In the genomic region with DNA sequence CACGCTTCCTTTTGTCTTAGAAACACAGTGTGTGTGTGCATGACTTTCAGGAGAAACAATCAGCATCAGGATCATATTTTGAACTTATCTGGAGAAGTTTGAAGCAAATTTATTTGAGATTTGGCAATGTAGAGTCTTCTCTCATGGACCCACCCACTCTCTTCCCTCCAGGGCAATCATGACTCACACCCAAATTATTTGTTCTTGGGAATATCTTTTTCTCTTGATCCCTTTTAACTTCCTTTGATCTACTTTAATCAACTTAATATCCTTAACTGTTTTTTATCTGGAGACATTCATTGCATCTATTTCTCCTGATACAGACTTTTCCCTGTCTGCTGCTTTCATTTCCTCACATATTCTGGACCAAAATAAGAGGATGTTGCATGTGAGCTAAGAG, we compare ENCODE assay signal across 23 cellular contexts.
DNase-seq lines count a peak whose midpoint lies in the region; ATAC-seq lines count a peak whose summit lies in the region.
"Had no signal": no experiment of that assay in that cellular context is flagged by ENCODE, and none has a peak within 500 bp of the region (broad histone marks: within the 10 kb centered on the region; RNA-seq: fewer than 3 reads in every experiment).

No MANE protein-coding gene starts in this region.

- no peaks in the 10 kb centered on the region for H3K9me3 ChIP-seq in effector memory CD4-positive, alpha-beta T cell (ENCODE audit: control insufficient read depth, low read length)
- H3K9me3 ChIP-seq: BE2C, body of pancreas, lower lobe of right lung, neutrophil had no signal

- no peak overlapping the region for H3K4me3 ChIP-seq in effector memory CD4-positive, alpha-beta T cell (ENCODE audit: insufficient read depth, low read depth, low read length, poor library complexity, severe bottlenecking)
- H3K4me3 ChIP-seq: body of pancreas, lower lobe of right lung had no signal

- H3K4me1 ChIP-seq in effector memory CD4-positive, alpha-beta T cell (ENCODE audit: control insufficient read depth, insufficient read depth, low read length, poor library complexity, severe bottlenecking): no peaks in the 10 kb centered on the region
- H3K4me1 ChIP-seq: body of pancreas, lower lobe of right lung had no signal

- DNase-seq in GM03348 (ENCODE audit: low spot score): peak; percentile 44
- DNase-seq in NCI-H226: peak; percentile 25
- DNase-seq in epithelial cell of prostate (ENCODE audit: low read depth, low spot score): no peak
- DNase-seq in renal cortical epithelial cell (ENCODE audit: low read depth): peak; percentile 14
- DNase-seq in stimulated activated naive CD8-positive, alpha-beta T cell treated with anti-CD3 and anti-CD28 coated beads, Interleukin-15, Interleukin-2, amounts not matched to agents 100 U/mL and 50 U/mL, for 24 hours: no peak
- no peak for DNase-seq in effector memory CD4-positive, alpha-beta T cell
- no peak for DNase-seq in G401 (ENCODE audit: low spot score)
- DNase-seq in activated CD8-positive, alpha-beta memory T cell treated with anti-CD3 and anti-CD28 coated beads, Interleukin-2, amount 50 U/mL, for 4 hours: no peak
- DNase-seq: activated CD4-positive, alpha-beta T cell treated with anti-CD3 and anti-CD28 coated beads, Interleukin-2, amount 50 U/mL, for 48 hours; activated naive CD4-positive, alpha-beta T cell; activated T-cell treated with anti-CD3 and anti-CD28 coated beads, Interleukin-2, amount 50 U/mL, for 1 hour; BE2C; body of pancreas; hypothalamus; lower lobe of right lung; NCI-H1417 treated with DMSO at 0.1 percent for 48 hours; NCI-H2171; NCI-H526 treated with DMSO at 0.1 percent for 48 hours; retina; SIG-M5; stimulated activated CD8-positive, alpha-beta memory T cell treated with anti-CD3 and anti-CD28 coated beads, Interleukin-4, amount 100 ng/mL, for 48 hours had no signal

- in situ Hi-C loops in G401 (cut with HindIII; ENCODE audit: low sequenced_read_pairs): no loop called here

- no peaks in the 10 kb centered on the region for H3K27me3 ChIP-seq in effector memory CD4-positive, alpha-beta T cell (replicated peaks; ENCODE audit: control insufficient read depth, insufficient read depth, low read length, poor library complexity, severe bottlenecking)
- H3K27me3 ChIP-seq: BE2C, body of pancreas had no signal

- H3K27ac ChIP-seq in epithelial cell of prostate: peak overlapping the region; percentile 19
- no peak overlapping the region for H3K27ac ChIP-seq in effector memory CD4-positive, alpha-beta T cell (ENCODE audit: insufficient read depth, low read length, poor library complexity, severe bottlenecking)
- H3K27ac ChIP-seq: body of pancreas, lower lobe of right lung, neutrophil had no signal

- ATAC-seq in stimulated activated naive CD8-positive, alpha-beta T cell treated with anti-CD3 and anti-CD28 coated beads, Interleukin-15, Interleukin-2, amounts not matched to agents 100 U/mL and 50 U/mL, for 24 hours: no peak
- ATAC-seq: body of pancreas, HepG2, lower lobe of right lung had no signal

- H3K36me3 ChIP-seq in effector memory CD4-positive, alpha-beta T cell (ENCODE audit: control insufficient read depth, insufficient read depth, low read length): no peaks in the 10 kb centered on the region
- H3K36me3 ChIP-seq: BE2C, lower lobe of right lung, neutrophil had no signal

Comparison
In these comparisons a context has a peak if more than half of its experiments do, and no peak if none do; other contexts are left out.
1. DNase-seq: peak in GM03348 (single experiment), NCI-H226 (single experiment) and renal cortical epithelial cell (single experiment); none in epithelial cell of prostate (single experiment), stimulated activated naive CD8-positive, alpha-beta T cell treated with anti-CD3 and anti-CD28 coated beads, Interleukin-15, Interleukin-2, amounts not matched to agents 100 U/mL and 50 U/mL, for 24 hours (single experiment), effector memory CD4-positive, alpha-beta T cell (0 of 3), G401 (single experiment) and activated CD8-positive, alpha-beta memory T cell treated with anti-CD3 and anti-CD28 coated beads, Interleukin-2, amount 50 U/mL, for 4 hours (single experiment).